Comparison of ENCODE assay signal across 8 cellular contexts in genomic region chr9:86413966-86414880, GRCh38.
DNase-seq lines count a peak whose midpoint lies in the region; ATAC-seq, FAIRE-seq and TF ChIP-seq lines count a peak whose summit lies in the region.

No MANE protein-coding gene starts in this region.

- H3K4me3 ChIP-seq in GM06990 (replicated peaks; ENCODE audit: low read depth, low read length) (no peak overlapping the region), endothelial cell of umbilical vein (replicated peaks in 1 of 3; ENCODE audit: insufficient read depth in 1 of 3, low read depth in 1 of 3, low read length in 3 of 3) (no peak overlapping the region), neuronal stem cell (ENCODE audit: low read length in 2 of 2) (no peak overlapping the region)

- POLR2A ChIA-PET in endothelial cell of umbilical vein (lab: Charles Lee), result no interaction called here

- dilution Hi-C loops in endothelial cell of umbilical vein (cut with MboI; ENCODE audit: extremely low pct_ligation_motif_present, low sequenced_read_pairs), result no loop called here

- H3K4me1 ChIP-seq in endothelial cell of umbilical vein (ENCODE audit: control insufficient read depth, extremely low read depth, insufficient read depth, low read length) (no peaks in the 10 kb centered on the region), neuronal stem cell (ENCODE audit: control insufficient read depth in 2 of 2, insufficient read depth in 1 of 2, low read depth in 1 of 2, low read length in 2 of 2) (no peaks in the 10 kb centered on the region)

- H2AFZ ChIP-seq in endothelial cell of umbilical vein (ENCODE audit: low read depth, low read length) (no peak overlapping the region), neuronal stem cell (ENCODE audit: low read length) (no peak overlapping the region)

- intact Hi-C loops in endothelial cell of umbilical vein (cut with micrococcal nuclease), result loop anchor here (1.0 to 5.0 kb wide), 2 partner anchors 57 to 910 kb away; no protein-coding TSS in a partner anchor

- no peak for TF ChIP-seq POLR2A in endothelial cell of umbilical vein (IDR thresholded peaks at IDR 0.05; ENCODE audit: low read depth, low read length)

- DNase-seq in GM06990 (ENCODE audit: extremely low read depth, insufficient read length) (no peak), NCI-H748 (lab: John Stamatoyannopoulos, UW; ENCODE audit: unreplicated experiment) (peak; percentile 43), endothelial cell of umbilical vein (ENCODE audit: low read depth, low spot score) (peak; percentile 47), neuronal stem cell (ENCODE audit: low spot score) (peak; percentile 31), NCI-H128 (lab: John Stamatoyannopoulos, UW; ENCODE audit: unreplicated experiment) (no peak)
- DNase-seq in activated CD4-positive, alpha-beta T cell treated with anti-CD3 and anti-CD28 coated beads, Interleukin-2, amount 50 U/mL, for 48 hours, result no peak

- no peaks in the 10 kb centered on the region for H3K9me1 ChIP-seq in endothelial cell of umbilical vein (replicated peaks; ENCODE audit: control insufficient read depth, extremely low read depth, insufficient read depth, low read length)

- no peak overlapping the region for H3K9ac ChIP-seq in endothelial cell of umbilical vein (replicated peaks; ENCODE audit: extremely low read depth, insufficient read depth, low read length)
- H3K9ac ChIP-seq in neuronal stem cell (ENCODE audit: low read depth, low read length, poor library complexity), result no peak overlapping the region

- TF ChIP-seq CTCF in GM06990 (IDR thresholded peaks at IDR 0.05; ENCODE audit: insufficient read depth, low read length, poor library complexity, severe bottlenecking), result peak; percentile 54
- TF ChIP-seq CTCF in endothelial cell of umbilical vein (IDR thresholded peaks at IDR 0.05; ENCODE audit: extremely low read depth in 1 of 2, insufficient read depth in 1 of 2, low read depth in 1 of 2, low read length in 2 of 2), result peak; percentile 30 to 31

- no peaks in the 10 kb centered on the region for H3K79me1 ChIP-seq in neuronal stem cell (ENCODE audit: low read depth, low read length)

- no peaks in the 10 kb centered on the region for H3K36me3 ChIP-seq in GM06990 (ENCODE audit: control insufficient read depth, insufficient read depth, low read length)
- H3K36me3 ChIP-seq in endothelial cell of umbilical vein (ENCODE audit: control insufficient read depth in 2 of 2, extremely low read depth in 1 of 2, insufficient read depth in 2 of 2, low read length in 2 of 2), result no peaks in the 10 kb centered on the region
- no peaks in the 10 kb centered on the region for H3K36me3 ChIP-seq in neuronal stem cell (replicated peaks in 1 of 2; ENCODE audit: control insufficient read depth in 2 of 2, insufficient read depth in 2 of 2, low read length in 2 of 2)

- no peak overlapping the region for H3K23ac ChIP-seq in neuronal stem cell (ENCODE audit: low read depth, low read length, poor library complexity)

- H3K14ac ChIP-seq in neuronal stem cell (ENCODE audit: low read length), result no peak overlapping the region

- no peak overlapping the region for H2BK12ac ChIP-seq in neuronal stem cell (ENCODE audit: low read length)

- FAIRE-seq in A204.1 (lab: Jason Lieb, UNC), result peak; percentile 96
- peak; percentile 74 for FAIRE-seq in endothelial cell of umbilical vein (lab: Jason Lieb, UNC)

- no peak overlapping the region for H2BK15ac ChIP-seq in neuronal stem cell (ENCODE audit: low read length)

- BruUV-seq in endothelial cell of umbilical vein (replicated peaks; lab: Mats Ljungman, UMichigan), result no TSS peak

- no peak overlapping the region for H2AK5ac ChIP-seq in neuronal stem cell (ENCODE audit: low read depth, low read length)

- H3K79me2 ChIP-seq in endothelial cell of umbilical vein (ENCODE audit: control insufficient read depth, insufficient read depth, low read length), result no peaks in the 10 kb centered on the region

- H4K91ac ChIP-seq in neuronal stem cell (ENCODE audit: low read depth, low read length, poor library complexity), result no peak overlapping the region

- no peak overlapping the region for H3K18ac ChIP-seq in neuronal stem cell (ENCODE audit: low read length)

- no peak overlapping the region for H3K27ac ChIP-seq in endothelial cell of umbilical vein (ENCODE audit: insufficient read depth, low read depth, low read length)
- no peak overlapping the region for H3K27ac ChIP-seq in neuronal stem cell (replicated peaks; ENCODE audit: low read length)

- ATAC-seq in GM21723 (IDR thresholded peaks at IDR 0.05; ENCODE audit: unreplicated experiment), result no peak

- no peak overlapping the region for H2BK120ac ChIP-seq in neuronal stem cell (ENCODE audit: low read depth, low read length)

- H3K27me3 ChIP-seq in GM06990 (replicated peaks; ENCODE audit: control insufficient read depth, insufficient read depth, low read length) (no peaks in the 10 kb centered on the region; the same call in 1 of the 2 replicates), endothelial cell of umbilical vein (ENCODE audit: control insufficient read depth in 2 of 2, insufficient read depth in 2 of 2, low read length in 2 of 2) (no peaks in the 10 kb centered on the region), neuronal stem cell (ENCODE audit: control insufficient read depth in 3 of 3, insufficient read depth in 3 of 3, low read depth in 1 of 3, low read length in 3 of 3) (no peaks in the 10 kb centered on the region)

- CTCF ChIA-PET in endothelial cell of umbilical vein (lab: Charles Lee), result interaction anchor here (0.6 to 5.7 kb wide), 23 partner anchors 9 to 1242 kb away, joined by 3 to 43 read pairs (median 3); no protein-coding TSS in a partner anchor

- H2BK5ac ChIP-seq in neuronal stem cell (ENCODE audit: low read length), result no peak overlapping the region

- WGBS in neuronal stem cell (ENCODE audit: extremely low coverage in 2 of 2, insufficient read length in 2 of 2, insufficient replicate concordance in 1 of 2), 2 donors, result no CpG with 5 or more reads among the region's 10 CpGs

- H4K20me1 ChIP-seq in endothelial cell of umbilical vein (replicated peaks; ENCODE audit: control insufficient read depth, extremely low read depth, insufficient read depth, low read length), result no peaks in the 10 kb centered on the region

- H4K8ac ChIP-seq in neuronal stem cell (ENCODE audit: low read depth, low read length), result no peak overlapping the region

- H3K9me3 ChIP-seq in endothelial cell of umbilical vein (replicated peaks; ENCODE audit: control insufficient read depth, insufficient read depth, low read length) (no peaks in the 10 kb centered on the region), neuronal stem cell (replicated peaks in 1 of 2; ENCODE audit: control insufficient read depth in 2 of 2, insufficient read depth in 1 of 2, low read depth in 1 of 2, low read length in 2 of 2) (no peaks in the 10 kb centered on the region)

- no peak overlapping the region for H3K4ac ChIP-seq in neuronal stem cell (ENCODE audit: low read length)

- no peak overlapping the region for H3K4me2 ChIP-seq in endothelial cell of umbilical vein (ENCODE audit: insufficient read depth, low read length)
- H3K4me2 ChIP-seq in neuronal stem cell (ENCODE audit: insufficient read depth, low read length, poor library complexity, severe bottlenecking), result no peak overlapping the region

TF ChIP-seq in endothelial cell of umbilical vein, 7 proteins besides CTCF, POLR2A, EP300 and RAD21:
- TF ChIP-seq GATA2 (IDR thresholded peaks at IDR 0.05; ENCODE audit: insufficient read depth, insufficient read length, low read depth, low read length) (no peak), JUN (IDR thresholded peaks at IDR 0.05; ENCODE audit: borderline replicate concordance, insufficient read depth, insufficient read length, low read depth) (no peak), EZH2 (IDR thresholded peaks at IDR 0.05; ENCODE audit: borderline replicate concordance, low read depth, low read length, severe bottlenecking) (no peak), FOS (IDR thresholded peaks at IDR 0.05; ENCODE audit: borderline replicate concordance, insufficient read depth, low read length) (no peak), MAX (IDR thresholded peaks at IDR 0.05; ENCODE audit: insufficient read depth, insufficient read length) (no peak), MYC (IDR thresholded peaks at IDR 0.05; ENCODE audit: low read depth, low read length) (no peak), POLR2AphosphoS5 (IDR thresholded peaks at IDR 0.05; ENCODE audit: insufficient read depth, low read depth, low read length) (no peak)

Comparison
In these comparisons a context has a peak if more than half of its experiments do, and no peak if none do; other contexts are left out.
1. DNase-seq: peak in NCI-H748 (single experiment), endothelial cell of umbilical vein (single experiment) and neuronal stem cell (single experiment); none in GM06990 (single experiment), NCI-H128 (single experiment) and activated CD4-positive, alpha-beta T cell treated with anti-CD3 and anti-CD28 coated beads, Interleukin-2, amount 50 U/mL, for 48 hours (0 of 2).